8 cellular contexts compared by ENCODE assay signal in the genomic region with DNA sequence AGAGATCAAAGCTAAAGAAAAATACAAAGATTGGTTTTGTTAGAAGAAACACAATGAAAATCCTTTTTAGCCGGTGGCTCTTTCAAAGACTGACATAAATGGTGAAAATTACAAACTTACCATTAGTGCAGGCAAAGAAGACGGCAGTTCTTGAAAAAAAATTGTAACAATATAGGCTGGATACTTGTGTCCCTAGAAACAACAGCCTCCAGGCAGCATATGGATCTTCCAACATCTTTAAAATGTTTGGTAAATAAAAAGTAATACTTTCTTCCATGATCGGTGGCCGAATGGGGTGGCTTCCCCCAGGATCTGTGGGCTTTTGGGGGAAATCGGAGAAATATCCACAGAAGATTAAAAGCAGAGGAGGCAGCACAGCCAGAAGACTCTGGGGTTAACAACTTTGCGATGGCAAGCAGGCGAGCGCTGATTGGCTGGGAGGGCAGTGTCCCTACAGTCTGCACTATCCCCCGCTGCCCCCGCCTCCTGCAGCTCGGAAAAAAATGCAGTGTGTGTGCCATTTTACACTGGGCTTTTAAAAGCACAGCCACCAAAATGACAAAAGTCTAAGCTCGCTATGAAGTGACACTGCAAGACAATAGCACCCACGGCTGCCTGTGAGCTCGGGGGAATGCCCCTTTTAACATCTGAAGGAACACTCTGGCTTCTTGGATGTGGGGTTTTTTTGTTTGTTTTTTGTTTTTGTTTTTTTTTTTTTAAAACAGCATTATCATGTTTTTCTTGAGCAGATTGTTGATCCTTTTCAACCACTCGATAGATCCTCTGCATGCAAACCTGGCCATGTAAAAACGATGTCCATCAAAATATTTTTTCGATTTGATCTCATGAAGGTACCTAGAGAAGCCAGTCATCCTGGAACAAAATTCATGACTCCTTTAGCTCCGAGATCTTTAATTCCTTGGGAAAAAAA. TPM values are rescaled to one million over a fixed set of nuclear protein-coding genes. Genes with fewer than 3 reads are reported as not detected.
DNase-seq lines count a peak whose midpoint lies in the region; ATAC-seq and TF ChIP-seq lines count a peak whose summit lies in the region.

No MANE protein-coding gene starts in this region.

- peak overlapping the region; percentile 81 for H3K27ac ChIP-seq in cingulate gyrus (ENCODE audit: low read depth, low read length)

- ATAC-seq in HG03378 (IDR thresholded peaks at IDR 0.05; ENCODE audit: unreplicated experiment), result peak; percentile 86

- peak; percentile 60 for TF ChIP-seq POLR2A in GM19099 (IDR thresholded peaks at IDR 0.05; ENCODE audit: extremely low read depth, insufficient read length, low read depth)

- DNase-seq in AML-193 (lab: John Stamatoyannopoulos, UW) (peak; percentile 90 to 92), NCI-H460 (ENCODE audit: extremely low read depth, low read depth) (peak; percentile 83), kidney glomerular epithelial cell (lab: John Stamatoyannopoulos, UW) (peak; percentile 82)
- DNase-seq in activated CD4-positive, alpha-beta T cell treated with anti-CD3 and anti-CD28 coated beads for 1 hour, result peak; percentile 85
- peak; percentile 86 for DNase-seq in stimulated activated CD4-positive, alpha-beta T cell treated with anti-CD3 and anti-CD28 coated beads, Interleukin-15, amount 100 ng/mL, for 48 hours (ENCODE audit: low read depth in 2 of 2)

RNA-seq across cellular contexts. Expression of gene EPC1, which starts 31.7 kb away (rescaled TPM):
- total RNA-seq in NCI-H460 (2014; rRNA removed; shearing (Covaris generic)), result 14.0 and 14.4 TPM in 2 replicates
- 15.1 and 47.6 TPM in 2 replicates for polyA plus RNA-seq in NCI-H460 (2014; cell fraction: nucleus; rRNA removed)

Comparison
In these comparisons a context has a peak if more than half of its experiments do, and no peak if none do; other contexts are left out.
1. Peak in every context shown above with its lines: DNase-seq, ATAC-seq and H3K27ac ChIP-seq.